In the genomic region with DNA sequence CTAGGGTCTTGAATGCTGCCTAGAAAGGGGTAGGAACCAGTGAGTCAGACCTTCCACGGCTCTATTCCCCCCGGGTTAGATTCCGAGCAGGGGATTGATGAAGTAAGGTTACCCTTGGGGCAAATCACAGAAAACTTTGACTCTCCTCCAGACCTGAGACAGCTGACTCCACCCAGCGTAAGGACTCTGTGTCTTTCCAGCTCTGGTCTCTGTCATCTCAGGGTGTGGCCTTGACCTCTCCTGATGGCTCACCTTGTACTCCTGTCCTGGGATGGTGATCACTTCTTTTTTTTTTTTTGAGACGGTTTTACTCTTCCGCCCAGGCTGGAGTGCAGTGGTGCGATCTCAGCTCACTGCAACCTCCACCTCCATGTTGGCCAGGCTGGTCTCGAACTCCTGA, we compare ENCODE assay signal across 36 cellular contexts.
"Had no signal": no experiment of that assay in that cellular context is flagged by ENCODE, and none has a peak within 500 bp of the region (broad histone marks: within the 10 kb centered on the region; RNA-seq: fewer than 3 reads in every experiment).

No MANE protein-coding gene starts in this region.

- H3K36me3 ChIP-seq: cardiac muscle cell had no signal

- H3K9me3 Mint-ChIP-seq: activated B cell treated with CpG ODN at 0.5 μM for 24 hours; activated CD4-positive, alpha-beta memory T cell treated with anti-CD3 and anti-CD28 coated beads, Interleukin-2, amount 10 ng/mL, durations not matched to agents 7 days and 5 days; activated CD4-positive, alpha-beta T cell treated with anti-CD3 and anti-CD28 coated beads, Interleukin-2, amount 10 ng/mL, durations not matched to agents 24 days and 14 days; activated naive CD4-positive, alpha-beta T cell treated with anti-CD3 and anti-CD28 coated beads, Interleukin-2, amount 10 ng/mL, durations not matched to agents 7 days and 5 days; activated naive CD4-positive, alpha-beta T cell treated with anti-CD3 and anti-CD28 coated beads, Interleukin-2, amount 50 U/mL, for 24 hours; activated naive CD8-positive, alpha-beta T cell treated with anti-CD3 and anti-CD28 coated beads, Interleukin-2, amount 10 ng/mL, durations not matched to agents 7 days and 5 days; activated naive CD8-positive, alpha-beta T cell treated with anti-CD3 and anti-CD28 coated beads, Interleukin-2, amount 50 U/mL, for 24 hours; activated T-cell treated with anti-CD3 and anti-CD28 coated beads, Interleukin-2, amount 50 U/mL, for 24 hours; activated T-helper 2 cell treated with anti-CD3 and anti-CD28 coated beads, Interferon-gamma antibody, Interleukin-2, Interleukin-4, amounts not matched to agents 10 μg/mL and 5 μg/mL and 100 μg/mL, durations not matched to agents 14 hours and 24 hours and 36 hours; brain; central memory CD8-positive, alpha-beta T cell; T-helper 1 cell treated with Interleukin-12 subunit alpha and Interleukin-12 subunit beta and Interleukin-4 antibody, amounts not matched to agents 30 μg/mL and 1 μg/mL, for 36 hours; T-helper 2 cell treated with Interferon-gamma antibody and Interleukin-4, amounts not matched to agents 5 μg/mL and 100 μg/mL, for 36 hours had no signal

- ATAC-seq: activated CD8-positive, alpha-beta memory T cell treated with anti-CD3 and anti-CD28 coated beads, Interleukin-2, amount 10 ng/mL, durations not matched to agents 7 days and 5 days; activated CD8-positive, alpha-beta T cell treated with anti-CD3 and anti-CD28 coated beads, Interleukin-2, amount 10 ng/mL, durations not matched to agents 7 days and 5 days; activated naive CD8-positive, alpha-beta T cell treated with anti-CD3 and anti-CD28 coated beads, Interleukin-2, amount 50 U/mL, for 24 hours had no signal

- H3K27me3 Mint-ChIP-seq: activated B cell treated with CpG ODN at 0.5 μM for 24 hours; activated CD4-positive, alpha-beta memory T cell treated with anti-CD3 and anti-CD28 coated beads, Interleukin-2, amount 10 ng/mL, durations not matched to agents 7 days and 5 days; activated CD4-positive, alpha-beta T cell treated with anti-CD3 and anti-CD28 coated beads, Interleukin-2, amount 10 ng/mL, durations not matched to agents 24 days and 14 days; activated CD8-positive, alpha-beta memory T cell treated with anti-CD3 and anti-CD28 coated beads, Interleukin-2, amount 10 ng/mL, durations not matched to agents 7 days and 5 days; activated naive CD4-positive, alpha-beta T cell treated with anti-CD3 and anti-CD28 coated beads, Interleukin-2, amount 10 ng/mL, durations not matched to agents 7 days and 5 days; activated naive CD4-positive, alpha-beta T cell treated with anti-CD3 and anti-CD28 coated beads, Interleukin-2, amount 50 U/mL, for 24 hours; activated naive CD8-positive, alpha-beta T cell; activated naive CD8-positive, alpha-beta T cell treated with anti-CD3 and anti-CD28 coated beads, Interleukin-2, amount 10 ng/mL, durations not matched to agents 7 days and 5 days; activated naive CD8-positive, alpha-beta T cell treated with anti-CD3 and anti-CD28 coated beads, Interleukin-2, amount 50 U/mL, for 24 hours; activated T-cell treated with anti-CD3 and anti-CD28 coated beads, Interleukin-2, amount 50 U/mL, for 24 hours; brain; central memory CD8-positive, alpha-beta T cell had no signal

- H3K4me3 Mint-ChIP-seq: activated B cell treated with CpG ODN at 0.5 μM for 24 hours; activated CD4-positive, alpha-beta memory T cell treated with anti-CD3 and anti-CD28 coated beads, Interleukin-2, amount 10 ng/mL, durations not matched to agents 7 days and 5 days; activated CD4-positive, alpha-beta T cell treated with anti-CD3 and anti-CD28 coated beads, Interleukin-2, amount 10 ng/mL, durations not matched to agents 24 days and 14 days; activated CD8-positive, alpha-beta memory T cell treated with anti-CD3 and anti-CD28 coated beads, Interleukin-2, amount 10 ng/mL, durations not matched to agents 7 days and 5 days; activated CD8-positive, alpha-beta T cell treated with anti-CD3 and anti-CD28 coated beads, Interleukin-2, amount 10 ng/mL, durations not matched to agents 7 days and 5 days; activated naive CD4-positive, alpha-beta T cell treated with anti-CD3 and anti-CD28 coated beads, Interleukin-2, amount 10 ng/mL, durations not matched to agents 7 days and 5 days; activated naive CD4-positive, alpha-beta T cell treated with anti-CD3 and anti-CD28 coated beads, Interleukin-2, amount 50 U/mL, for 24 hours; activated naive CD8-positive, alpha-beta T cell; activated naive CD8-positive, alpha-beta T cell treated with anti-CD3 and anti-CD28 coated beads, Interleukin-2, amount 10 ng/mL, durations not matched to agents 7 days and 5 days; activated naive CD8-positive, alpha-beta T cell treated with anti-CD3 and anti-CD28 coated beads, Interleukin-2, amount 50 U/mL, for 24 hours; activated T-cell treated with anti-CD3 and anti-CD28 coated beads, Interleukin-2, amount 50 U/mL, for 24 hours; brain; central memory CD8-positive, alpha-beta T cell; T-helper 1 cell treated with Interleukin-12 subunit alpha and Interleukin-12 subunit beta and Interleukin-4 antibody, amounts not matched to agents 30 μg/mL and 1 μg/mL, for 36 hours; T-helper 2 cell treated with Interferon-gamma antibody and Interleukin-4, amounts not matched to agents 5 μg/mL and 100 μg/mL, for 36 hours had no signal

- H3K27me3 ChIP-seq: ascending aorta, cardiac muscle cell had no signal

- H3K27ac ChIP-seq: ascending aorta, cardiac muscle cell, VCaP had no signal

- DNase-seq: activated B cell treated with CpG ODN at 0.5 μM for 24 hours; activated CD4-positive, alpha-beta memory T cell treated with anti-CD3 and anti-CD28 coated beads, Interleukin-2, amount 10 ng/mL, durations not matched to agents 7 days and 5 days; activated CD4-positive, alpha-beta T cell treated with anti-CD3 and anti-CD28 coated beads for 4 hours; activated CD4-positive, alpha-beta T cell treated with anti-CD3 and anti-CD28 coated beads, Interleukin-2, amount 10 ng/mL, durations not matched to agents 24 days and 14 days; activated CD4-positive, alpha-beta T cell treated with anti-CD3 and anti-CD28 coated beads, Interleukin-2, amount 50 U/mL, for 1 hour; activated CD4-positive, alpha-beta T cell treated with anti-CD3 and anti-CD28 coated beads, Interleukin-2, amount 50 U/mL, for 48 hours; activated CD4-positive, CD25-positive, alpha-beta regulatory T cell treated with anti-CD3 and anti-CD28 coated beads, Interleukin-2, amount 50 U/mL, for 72 hours; activated CD8-positive, alpha-beta memory T cell treated with anti-CD3 and anti-CD28 coated beads for 24 hours; activated CD8-positive, alpha-beta memory T cell treated with anti-CD3 and anti-CD28 coated beads, Interleukin-2, amount 10 ng/mL, durations not matched to agents 7 days and 5 days; activated CD8-positive, alpha-beta memory T cell treated with anti-CD3 and anti-CD28 coated beads, Interleukin-2, amount 50 U/mL, for 48 hours; activated CD8-positive, alpha-beta T cell treated with anti-CD3 and anti-CD28 coated beads, Interleukin-2, amount 10 ng/mL, durations not matched to agents 7 days and 5 days; activated effector memory CD4-positive, alpha-beta T cell treated with Interleukin-2 at 50 U/mL for 16 hours; activated gamma-delta T cell; activated naive CD4-positive, alpha-beta T cell treated with anti-CD3 and anti-CD28 coated beads, Interleukin-2, amount 10 ng/mL, durations not matched to agents 7 days and 5 days; activated naive CD4-positive, alpha-beta T cell treated with Interleukin-2 at 50 U/mL for 16 hours; activated naive CD8-positive, alpha-beta T cell treated with anti-CD3 and anti-CD28 coated beads, Interleukin-2, amount 10 ng/mL, durations not matched to agents 7 days and 5 days; activated naive CD8-positive, alpha-beta T cell treated with anti-CD3 and anti-CD28 coated beads, Interleukin-2, amount 50 U/mL, for 24 hours; activated T-cell treated with anti-CD3 and anti-CD28 coated beads, Interleukin-2, amount 50 U/mL, for 24 hours; activated T-cell treated with anti-CD3 and anti-CD28 coated beads, Interleukin-2, amount 50 U/mL, for 48 hours; amygdala; anterior cingulate cortex; caudate nucleus; cerebellar nuclear complex; T-helper 1 cell; T-helper 2 cell; T-helper 9 cell had no signal

- H3K4me1 Mint-ChIP-seq: activated CD4-positive, alpha-beta T cell treated with anti-CD3 and anti-CD28 coated beads, Interleukin-2, amount 10 ng/mL, durations not matched to agents 24 days and 14 days; activated naive CD4-positive, alpha-beta T cell treated with anti-CD3 and anti-CD28 coated beads, Interleukin-2, amount 10 ng/mL, durations not matched to agents 7 days and 5 days; activated naive CD4-positive, alpha-beta T cell treated with anti-CD3 and anti-CD28 coated beads, Interleukin-2, amount 50 U/mL, for 24 hours; activated naive CD8-positive, alpha-beta T cell treated with anti-CD3 and anti-CD28 coated beads, Interleukin-2, amount 50 U/mL, for 24 hours; brain; central memory CD8-positive, alpha-beta T cell had no signal

- H3K4me3 ChIP-seq: ascending aorta, cardiac muscle cell had no signal

- H3K4me1 ChIP-seq: ascending aorta had no signal

- H3K27ac Mint-ChIP-seq: activated B cell treated with CpG ODN at 0.5 μM for 24 hours; activated CD4-positive, alpha-beta memory T cell treated with anti-CD3 and anti-CD28 coated beads, Interleukin-2, amount 10 ng/mL, durations not matched to agents 7 days and 5 days; activated CD4-positive, alpha-beta T cell treated with anti-CD3 and anti-CD28 coated beads, Interleukin-2, amount 10 ng/mL, durations not matched to agents 24 days and 14 days; activated CD8-positive, alpha-beta memory T cell treated with anti-CD3 and anti-CD28 coated beads, Interleukin-2, amount 10 ng/mL, durations not matched to agents 7 days and 5 days; activated CD8-positive, alpha-beta T cell treated with anti-CD3 and anti-CD28 coated beads, Interleukin-2, amount 10 ng/mL, durations not matched to agents 7 days and 5 days; activated naive CD4-positive, alpha-beta T cell treated with anti-CD3 and anti-CD28 coated beads, Interleukin-2, amount 10 ng/mL, durations not matched to agents 7 days and 5 days; activated naive CD4-positive, alpha-beta T cell treated with anti-CD3 and anti-CD28 coated beads, Interleukin-2, amount 50 U/mL, for 24 hours; activated naive CD8-positive, alpha-beta T cell; activated naive CD8-positive, alpha-beta T cell treated with anti-CD3 and anti-CD28 coated beads, Interleukin-2, amount 10 ng/mL, durations not matched to agents 7 days and 5 days; activated naive CD8-positive, alpha-beta T cell treated with anti-CD3 and anti-CD28 coated beads, Interleukin-2, amount 50 U/mL, for 24 hours; activated T-cell treated with anti-CD3 and anti-CD28 coated beads, Interleukin-2, amount 50 U/mL, for 24 hours; activated T-helper 2 cell treated with anti-CD3 and anti-CD28 coated beads, Interferon-gamma antibody, Interleukin-2, Interleukin-4, amounts not matched to agents 10 μg/mL and 5 μg/mL and 100 μg/mL, durations not matched to agents 14 hours and 24 hours and 36 hours; brain; T-helper 1 cell treated with Interleukin-12 subunit alpha and Interleukin-12 subunit beta and Interleukin-4 antibody, amounts not matched to agents 30 μg/mL and 1 μg/mL, for 36 hours; T-helper 2 cell treated with Interferon-gamma antibody and Interleukin-4, amounts not matched to agents 5 μg/mL and 100 μg/mL, for 36 hours had no signal

- H3K9me3 ChIP-seq: ascending aorta had no signal
